In the genomic region with DNA sequence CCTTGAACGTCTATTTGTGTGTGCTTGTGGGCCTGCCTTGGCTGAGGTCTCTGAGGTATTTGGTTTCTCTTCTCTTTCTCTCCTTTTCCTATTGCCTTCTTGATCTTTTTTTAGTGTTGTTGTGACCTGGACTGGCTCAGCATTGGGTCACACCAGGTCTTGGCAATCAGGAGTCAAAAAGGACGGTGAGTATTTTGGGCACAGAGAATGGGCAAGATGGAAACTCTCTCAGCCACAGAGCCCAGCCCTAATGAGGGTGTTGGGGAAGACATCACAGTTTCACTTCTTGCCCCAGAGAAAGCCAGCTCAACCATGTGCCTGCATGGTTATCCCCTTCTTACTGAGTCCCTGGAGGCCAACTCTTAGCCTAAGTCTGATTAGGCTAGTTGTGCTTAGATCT, we compare ENCODE assay signal across 11 cellular contexts. TPM values are rescaled to one million over a fixed set of nuclear protein-coding genes. Genes with fewer than 3 reads are reported as not detected.
DNase-seq lines count a peak whose midpoint lies in the region; ATAC-seq, FAIRE-seq and TF ChIP-seq lines count a peak whose summit lies in the region.
"Had no signal": no experiment of that assay in that cellular context is flagged by ENCODE, and none has a peak within 500 bp of the region (broad histone marks: within the 10 kb centered on the region; RNA-seq: fewer than 3 reads in every experiment).

No MANE protein-coding gene starts in this region.

- WGBS in upper lobe of left lung, 2 donors: 84 to 93% methylated on average over 2 of the region's 2 CpGs

- no peaks in the 10 kb centered on the region for H3K4me1 ChIP-seq in upper lobe of left lung
- no peaks in the 10 kb centered on the region for H3K4me1 ChIP-seq in kidney (ENCODE audit: control insufficient read depth in 1 of 2, insufficient read depth in 1 of 2, low read depth in 1 of 2, low read length in 2 of 2)

- no peak overlapping the region for H3K9ac ChIP-seq in kidney (ENCODE audit: low read length in 2 of 2)

- DNase-seq in left lobe of liver (ENCODE audit: low spot score) (no peak), upper lobe of left lung (no peak), kidney (no peak), mesenteric fat pad (ENCODE audit: low spot score) (no peak)
- DNase-seq in stimulated activated CD4-positive, alpha-beta T cell treated with anti-CD3 and anti-CD28 coated beads, Interleukin-4, amount 100 ng/mL, for 4 hours: no peak
- DNase-seq: amygdala, NCI-H526 had no signal

- H3K36me3 ChIP-seq in upper lobe of left lung (no peaks in the 10 kb centered on the region), kidney (ENCODE audit: control insufficient read depth in 1 of 2, insufficient read depth in 2 of 2, low read length in 2 of 2) (no peaks in the 10 kb centered on the region)

- peak; percentile 89 for ATAC-seq in GM18858 (IDR thresholded peaks at IDR 0.05; ENCODE audit: unreplicated experiment)
- peak; percentile 61 for ATAC-seq in GM21515 (IDR thresholded peaks at IDR 0.05; ENCODE audit: unreplicated experiment)
- ATAC-seq in HG03175 (IDR thresholded peaks at IDR 0.05; ENCODE audit: unreplicated experiment): peak; percentile 87
- ATAC-seq in left lobe of liver: peak; percentile 31
- ATAC-seq in upper lobe of left lung (ENCODE audit: low FRiP score in 2 of 2): no peak
- ATAC-seq: esophagus mucosa had no signal

- H3K4me3 ChIP-seq in upper lobe of left lung (no peak overlapping the region), kidney (ENCODE audit: low read length in 2 of 2) (no peak overlapping the region)

- TF ChIP-seq CTCF in upper lobe of left lung (IDR thresholded peaks at IDR 0.05): no peak
- no peak for TF ChIP-seq CTCF in kidney (IDR thresholded peaks at IDR 0.05; ENCODE audit: borderline replicate concordance, extremely low read depth, insufficient read depth)

- H3K9me3 ChIP-seq in upper lobe of left lung (no peaks in the 10 kb centered on the region), kidney (ENCODE audit: control insufficient read depth in 1 of 2, low read length in 2 of 2) (no peaks in the 10 kb centered on the region)

- no peaks in the 10 kb centered on the region for H3K27me3 ChIP-seq in upper lobe of left lung

- no peak for TF ChIP-seq POLR2A in upper lobe of left lung (IDR thresholded peaks at IDR 0.05)

- intact Hi-C loops in kidney (cut with DNase I): no loop called here

- no peak for TF ChIP-seq EP300 in upper lobe of left lung (IDR thresholded peaks at IDR 0.05)

- FAIRE-seq in kidney (lab: Jason Lieb, UNC): no peak

- H3K27ac ChIP-seq in upper lobe of left lung (no peak overlapping the region), kidney (ENCODE audit: low read depth in 2 of 2, low read length in 2 of 2) (no peak overlapping the region)

RNA-seq across cellular contexts. Expression of a gene that starts 13.7 kb away (rescaled TPM):
- total RNA-seq in left lobe of liver (9.5 TPM), upper lobe of left lung (10 to 100 TPM in 5 of 6 donors, 1 to 10 TPM in 1; 8.7 to 87.0 (median 19.6) TPM), kidney (20.9 TPM), mesenteric fat pad (18.6 TPM)
- 38.2 TPM for polyA plus RNA-seq in kidney (ENCODE audit: insufficient read depth, low read depth, low replicate concordance)

Comparison
In these comparisons a context has a peak if more than half of its experiments do, and no peak if none do; other contexts are left out.
1. ATAC-seq: peak in GM18858 (single experiment), GM21515 (single experiment), HG03175 (single experiment) and left lobe of liver (single experiment); none in upper lobe of left lung (0 of 2).